ENCODE assay signal across 1 cellular context in genomic region chr6:37171141-37171969, GRCh38.
TF ChIP-seq lines count a peak whose summit lies in the region.

No MANE protein-coding gene starts in this region.

TF ChIP-seq in WTC11, 78 proteins besides CTCF, POLR2A, EP300 and RAD21 (continued from another document and continues in another):
- TF ChIP-seq ZNF532 (CRISPR knock-in tag; IDR thresholded peaks at IDR 0.05; ENCODE audit: borderline replicate concordance) = no peak
- TF ChIP-seq GABPB1 (CRISPR knock-in tag; IDR thresholded peaks at IDR 0.05) = no peak; the same call in 1 of the 2 replicates
- no peak for TF ChIP-seq ZNF671 (CRISPR knock-in tag; IDR thresholded peaks at IDR 0.05)
- TF ChIP-seq MXD4 (CRISPR knock-in tag; IDR thresholded peaks at IDR 0.05; ENCODE audit: borderline replicate concordance) = no peak
- no peak for TF ChIP-seq ZNF263 (CRISPR knock-in tag; IDR thresholded peaks at IDR 0.05; ENCODE audit: low read depth)
- 0 out of 2 replicates have a peak, but pooled peaks have one; percentile 7 for TF ChIP-seq SMAD3 (CRISPR knock-in tag; IDR thresholded peaks at IDR 0.05; ENCODE audit: borderline replicate concordance)
- no peak for TF ChIP-seq ATF3 (CRISPR knock-in tag; conservative IDR thresholded peaks at IDR 0.05)
- no peak for TF ChIP-seq GTF2I (CRISPR knock-in tag; conservative IDR thresholded peaks at IDR 0.05)
- no peak; the same call in 1 of the 2 replicates for TF ChIP-seq FOXP4 (CRISPR knock-in tag; IDR thresholded peaks at IDR 0.05)
- no peak for TF ChIP-seq E2F4 (CRISPR knock-in tag; IDR thresholded peaks at IDR 0.05; ENCODE audit: borderline replicate concordance, low read depth)
- TF ChIP-seq ZNF425 (CRISPR knock-in tag; conservative IDR thresholded peaks at IDR 0.05) = no peak
- no peak for TF ChIP-seq IRF2 (CRISPR knock-in tag; IDR thresholded peaks at IDR 0.05; ENCODE audit: borderline replicate concordance, low read depth)
- TF ChIP-seq MAX (CRISPR knock-in tag; IDR thresholded peaks at IDR 0.05) = 0 out of 2 replicates have a peak, but pooled peaks have one; percentile 0
- TF ChIP-seq RELA (CRISPR knock-in tag; IDR thresholded peaks at IDR 0.05; ENCODE audit: borderline replicate concordance) = no peak
- TF ChIP-seq E2F1 (CRISPR knock-in tag; IDR thresholded peaks at IDR 0.05) = no peak
- no peak for TF ChIP-seq ZNF281 (CRISPR knock-in tag; IDR thresholded peaks at IDR 0.05)
- TF ChIP-seq STAT6 (CRISPR knock-in tag; conservative IDR thresholded peaks at IDR 0.05; ENCODE audit: low read depth) = no peak
- TF ChIP-seq FOXP1 (CRISPR knock-in tag; IDR thresholded peaks at IDR 0.05; ENCODE audit: borderline replicate concordance) = no peak
- TF ChIP-seq SP1 (CRISPR knock-in tag; conservative IDR thresholded peaks at IDR 0.05) = no peak
- 0 out of 2 replicates have a peak, but pooled peaks have one; percentile 53 for TF ChIP-seq TCF7 (CRISPR knock-in tag; IDR thresholded peaks at IDR 0.05; ENCODE audit: low read depth)
- no peak for TF ChIP-seq RORB (CRISPR knock-in tag; IDR thresholded peaks at IDR 0.05)
- TF ChIP-seq HMGA2 (CRISPR knock-in tag; IDR thresholded peaks at IDR 0.05) = no peak
- TF ChIP-seq ATF2 (CRISPR knock-in tag; IDR thresholded peaks at IDR 0.05; ENCODE audit: borderline replicate concordance, low read depth) = no peak
- TF ChIP-seq AR (CRISPR knock-in tag; IDR thresholded peaks at IDR 0.05) = no peak
- no peak for TF ChIP-seq ETV6 (CRISPR knock-in tag; IDR thresholded peaks at IDR 0.05)
- no peak for TF ChIP-seq NR2C2 (CRISPR knock-in tag; IDR thresholded peaks at IDR 0.05)
- TF ChIP-seq PREB (CRISPR knock-in tag; IDR thresholded peaks at IDR 0.05; ENCODE audit: borderline replicate concordance) = no peak
- TF ChIP-seq NR3C1 (CRISPR knock-in tag; conservative IDR thresholded peaks at IDR 0.05; ENCODE audit: low read depth) = no peak
